Comparison of ENCODE assay signal across 28 cellular contexts in genomic region chr14:20846560-20846959, GRCh38. TPM values are rescaled to one million over a fixed set of nuclear protein-coding genes. Genes with fewer than 3 reads are reported as not detected.
"Had no signal": no experiment of that assay in that cellular context is flagged by ENCODE, and none has a peak within 500 bp of the region (broad histone marks: within the 10 kb centered on the region; RNA-seq: fewer than 3 reads in every experiment).

No MANE protein-coding gene starts in this region.

- ATAC-seq: activated T-helper 17 cell treated with anti-CD3 and anti-CD28 coated beads, Interleukin-2, amount 50 U/mL, for 72 hours; effector memory CD8-positive, alpha-beta T cell; left colon had no signal

- H3K9me3 Mint-ChIP-seq: activated naive CD8-positive, alpha-beta T cell treated with anti-CD3 and anti-CD28 coated beads for 36 hours; activated T-cell treated with anti-CD3 and anti-CD28 coated beads, Interleukin-2, amount 50 U/mL, for 24 hours; activated T-helper 17 cell treated with anti-CD3 and anti-CD28 coated beads, Interleukin-2, amount 50 U/mL, for 72 hours; effector memory CD8-positive, alpha-beta T cell; nephron; T-helper 2 cell treated with Interferon-gamma antibody and Interleukin-4, amounts not matched to agents 5 μg/mL and 100 μg/mL, for 36 hours had no signal

- H3K27me3 Mint-ChIP-seq: activated naive CD8-positive, alpha-beta T cell treated with anti-CD3 and anti-CD28 coated beads for 36 hours had no signal

- DNase-seq: activated CD4-positive, alpha-beta T cell treated with anti-CD3 and anti-CD28 coated beads for 1 hour; activated CD4-positive, alpha-beta T cell treated with anti-CD3 and anti-CD28 coated beads, Interleukin-2, amount 50 U/mL, for 1 hour; activated naive CD4-positive, alpha-beta T cell; activated naive CD8-positive, alpha-beta T cell treated with anti-CD3 and anti-CD28 coated beads for 36 hours; activated T-cell treated with anti-CD3 and anti-CD28 coated beads, Interleukin-2, amount 50 U/mL, for 24 hours; central memory CD4-positive, alpha-beta T cell; dorsolateral prefrontal cortex; effector memory CD8-positive, alpha-beta T cell; heart left ventricle; islet precursor cell; left colon; mesenchymal stem cell; occipital lobe; stimulated activated CD4-positive, alpha-beta T cell treated with anti-CD3 and anti-CD28 coated beads, Interleukin-2, amount 100 ng/mL, for 48 hours; stimulated activated naive CD4-positive, alpha-beta T cell; testis; trophoblast cell had no signal

- H3K36me3 Mint-ChIP-seq: activated naive CD8-positive, alpha-beta T cell treated with anti-CD3 and anti-CD28 coated beads for 36 hours had no signal

- H3K27me3 ChIP-seq: dorsolateral prefrontal cortex, testis, vagina had no signal

- H3K27ac ChIP-seq: esophagus muscularis mucosa, testis, vagina had no signal

- H3K9me3 ChIP-seq: esophagus muscularis mucosa, heart left ventricle, testis, vagina had no signal

- H3K4me1 Mint-ChIP-seq: activated naive CD8-positive, alpha-beta T cell treated with anti-CD3 and anti-CD28 coated beads for 36 hours; activated T-helper 17 cell treated with anti-CD3 and anti-CD28 coated beads, Interleukin-2, amount 50 U/mL, for 72 hours; nephron had no signal

- H3K27ac Mint-ChIP-seq: activated naive CD8-positive, alpha-beta T cell treated with anti-CD3 and anti-CD28 coated beads for 36 hours; activated T-cell treated with anti-CD3 and anti-CD28 coated beads, Interleukin-2, amount 50 U/mL, for 24 hours; activated T-helper 17 cell treated with anti-CD3 and anti-CD28 coated beads, Interleukin-2, amount 50 U/mL, for 72 hours; effector memory CD8-positive, alpha-beta T cell; nephron; T-helper 2 cell treated with Interferon-gamma antibody and Interleukin-4, amounts not matched to agents 5 μg/mL and 100 μg/mL, for 36 hours had no signal

- H3K4me3 Mint-ChIP-seq: activated naive CD8-positive, alpha-beta T cell treated with anti-CD3 and anti-CD28 coated beads for 36 hours; activated T-cell treated with anti-CD3 and anti-CD28 coated beads, Interleukin-2, amount 50 U/mL, for 24 hours; activated T-helper 17 cell treated with anti-CD3 and anti-CD28 coated beads, Interleukin-2, amount 50 U/mL, for 72 hours; effector memory CD8-positive, alpha-beta T cell; nephron; T-helper 2 cell treated with Interferon-gamma antibody and Interleukin-4, amounts not matched to agents 5 μg/mL and 100 μg/mL, for 36 hours had no signal

- H3K36me3 ChIP-seq: esophagus muscularis mucosa, heart left ventricle, vagina had no signal

- H3K4me3 ChIP-seq: esophagus muscularis mucosa, heart left ventricle, testis, vagina had no signal

- H3K4me1 ChIP-seq: esophagus muscularis mucosa, testis, vagina had no signal

RNA-seq across cellular contexts. Expression of gene RNASE1, which starts 43.9 kb away (rescaled TPM):
- total RNA-seq: activated naive CD8-positive, alpha-beta T cell treated with anti-CD3 and anti-CD28 coated beads for 36 hours; mononuclear cell; myocyte; renal cortical epithelial cell had no signal

RNA-seq across cellular contexts. Expression of gene RNASE3, which starts 44.6 kb away (rescaled TPM):
- total RNA-seq: activated naive CD8-positive, alpha-beta T cell treated with anti-CD3 and anti-CD28 coated beads for 36 hours; activated T-helper 17 cell treated with anti-CD3 and anti-CD28 coated beads, Interleukin-2, amount 50 U/mL, for 72 hours; astrocyte; frontal cortex; left colon; lower leg skin; myocyte; occipital lobe; renal cortical epithelial cell; vagina had no signal
